ENCODE assay signal across 14 cellular contexts in the genomic region with DNA sequence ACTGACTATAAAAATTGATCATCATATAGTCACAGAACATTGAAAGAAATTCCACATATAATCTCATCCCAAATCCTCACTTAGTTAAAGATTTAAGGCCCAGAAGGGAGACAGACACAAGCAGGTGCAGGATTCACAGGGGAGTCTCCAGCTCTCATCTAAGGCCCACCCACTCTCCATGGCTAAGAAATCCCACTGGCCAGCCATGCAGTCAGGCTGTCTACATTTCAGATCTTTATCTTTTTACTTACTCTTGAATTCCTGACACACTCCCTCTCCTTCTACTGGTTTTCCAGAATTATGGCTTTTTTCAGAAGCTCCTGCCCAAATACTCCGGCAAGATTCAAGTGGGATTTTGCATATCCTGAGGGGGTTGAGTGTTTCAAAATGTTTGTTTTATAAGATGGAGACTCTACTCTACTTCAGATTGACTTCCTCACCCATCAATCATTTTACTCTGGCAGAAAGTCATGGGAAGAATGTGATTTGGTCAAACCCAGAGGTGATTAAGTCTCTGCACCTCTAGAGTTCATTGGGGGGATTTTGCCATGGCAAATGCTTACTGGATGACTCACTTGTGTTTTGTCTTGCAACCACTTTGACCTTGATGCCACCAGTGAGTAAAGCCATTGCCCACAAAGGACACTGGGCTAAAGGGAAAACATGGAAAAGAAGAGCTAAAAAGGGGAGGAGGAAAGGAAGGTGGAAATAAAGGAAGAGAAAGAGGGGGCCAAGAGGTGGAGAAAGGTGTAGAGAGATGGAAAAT.
DNase-seq lines count a peak whose midpoint lies in the region; ATAC-seq and TF ChIP-seq lines count a peak whose summit lies in the region.
"Had no signal": no experiment of that assay in that cellular context is flagged by ENCODE, and none has a peak within 500 bp of the region (broad histone marks: within the 10 kb centered on the region; RNA-seq: fewer than 3 reads in every experiment).

No MANE protein-coding gene starts in this region.

- H3K4me1 ChIP-seq in GM23338 (ENCODE audit: insufficient read depth) (peaks cover 9% of the 10 kb centered on the region; the same call in 1 of the 2 replicates), NT2/D1 (ENCODE audit: insufficient read depth, insufficient read length) (no peaks in the 10 kb centered on the region), aorta (ENCODE audit: control insufficient read depth in 1 of 2, insufficient read depth in 2 of 2, low read length in 2 of 2) (no peaks in the 10 kb centered on the region), stomach (no peaks in the 10 kb centered on the region)

- no peak overlapping the region for H3K9ac ChIP-seq in NT2/D1 (ENCODE audit: insufficient read length, low read depth)

- no peak overlapping the region for H3K27ac ChIP-seq in GM23338 (ENCODE audit: low read depth)
- H3K27ac ChIP-seq in aorta (ENCODE audit: low read depth in 1 of 2, low read length in 2 of 2) = no peak overlapping the region
- H3K27ac ChIP-seq in stomach = no peak overlapping the region
- H3K27ac ChIP-seq: cardiac muscle cell had no signal

- H3K27ac Mint-ChIP-seq in GM23338 (0 out of 2 replicates have a peak overlapping the region, but pooled peaks have one; percentile 27), progenitor cell of endocrine pancreas (peak overlapping the region; percentile 63)
- H3K27ac Mint-ChIP-seq: activated naive CD4-positive, alpha-beta T cell treated with anti-CD3 and anti-CD28 coated beads, Interleukin-2, amount 10 ng/mL, durations not matched to agents 7 days and 5 days; CD4-positive, alpha-beta T cell had no signal

- peak overlapping the region; percentile 76 for H2AFZ ChIP-seq in GM23338

- no peaks in the 10 kb centered on the region for H3F3A ChIP-seq in GM23338 (replicated peaks; ENCODE audit: low read depth)

- no peak overlapping the region for H3K4me3 Mint-ChIP-seq in GM23338
- no peak overlapping the region for H3K4me3 Mint-ChIP-seq in progenitor cell of endocrine pancreas (ENCODE audit: low read depth)
- H3K4me3 Mint-ChIP-seq: activated naive CD4-positive, alpha-beta T cell treated with anti-CD3 and anti-CD28 coated beads, Interleukin-2, amount 10 ng/mL, durations not matched to agents 7 days and 5 days; CD4-positive, alpha-beta T cell had no signal

- H3K36me3 ChIP-seq in GM23338 (ENCODE audit: insufficient read depth) = no peaks in the 10 kb centered on the region
- no peaks in the 10 kb centered on the region for H3K36me3 ChIP-seq in NT2/D1 (ENCODE audit: insufficient read depth, insufficient read length, low read length)
- H3K36me3 ChIP-seq in aorta (ENCODE audit: control insufficient read depth in 1 of 2, insufficient read depth in 2 of 2, low read length in 1 of 2) = no peaks in the 10 kb centered on the region
- H3K36me3 ChIP-seq in stomach = no peaks in the 10 kb centered on the region
- H3K36me3 ChIP-seq: cardiac muscle cell had no signal

- H3K27me3 ChIP-seq in GM23338 (ENCODE audit: insufficient read depth) (no peaks in the 10 kb centered on the region), NT2/D1 (ENCODE audit: insufficient read depth, insufficient read length) (no peaks in the 10 kb centered on the region), aorta (ENCODE audit: control insufficient read depth in 1 of 2, insufficient read depth in 2 of 2, low read length in 1 of 2) (no peaks in the 10 kb centered on the region), stomach (no peaks in the 10 kb centered on the region)
- H3K27me3 ChIP-seq: cardiac muscle cell had no signal

- H3K4me2 ChIP-seq in GM23338 = no peak overlapping the region

- peak; percentile 9 for DNase-seq in GM23338 (ENCODE audit: low spot score)
- DNase-seq in NT2/D1 (ENCODE audit: low read depth, low spot score) = peak; percentile 44
- DNase-seq in epithelial cell of proximal tubule (ENCODE audit: low read depth) = peak; percentile 74
- DNase-seq in progenitor cell of endocrine pancreas (ENCODE audit: low spot score, unreplicated experiment) = no peak
- no peak for DNase-seq in aorta
- DNase-seq in stomach = no peak
- no peak for DNase-seq in stimulated activated CD4-positive, alpha-beta T cell treated with anti-CD3 and anti-CD28 coated beads, Interleukin-2, amount 100 ng/mL, for 24 hours
- DNase-seq: activated CD4-positive, CD25-positive, alpha-beta regulatory T cell; activated naive CD4-positive, alpha-beta T cell treated with anti-CD3 and anti-CD28 coated beads, Interleukin-2, amount 10 ng/mL, durations not matched to agents 7 days and 5 days; CD4-positive, alpha-beta T cell; left cardiac atrium; NCI-H1092; posterior cingulate gyrus had no signal

- H4K20me1 ChIP-seq in GM23338 (replicated peaks; ENCODE audit: insufficient read depth) = no peaks in the 10 kb centered on the region

- no peaks in the 10 kb centered on the region for H3K36me3 Mint-ChIP-seq in GM23338 (ENCODE audit: low read depth)
- H3K36me3 Mint-ChIP-seq in progenitor cell of endocrine pancreas (ENCODE audit: insufficient read depth) = no peaks in the 10 kb centered on the region
- H3K36me3 Mint-ChIP-seq: activated naive CD4-positive, alpha-beta T cell treated with anti-CD3 and anti-CD28 coated beads, Interleukin-2, amount 10 ng/mL, durations not matched to agents 7 days and 5 days had no signal

- TF ChIP-seq CTCF in GM23338 (conservative IDR thresholded peaks at IDR 0.05; ENCODE audit: low read depth in 2 of 2) (no peak), epithelial cell of proximal tubule (conservative IDR thresholded peaks at IDR 0.05; ENCODE audit: low read depth, low read length) (no peak), progenitor cell of endocrine pancreas (IDR thresholded peaks at IDR 0.05; ENCODE audit: unreplicated experiment) (no peak), stomach (IDR thresholded peaks at IDR 0.05) (no peak)

- H3K9me3 ChIP-seq in NT2/D1 (ENCODE audit: insufficient read depth, low read length) (peaks cover 21% of the 10 kb centered on the region), aorta (ENCODE audit: control insufficient read depth, low read length) (peaks cover 2% of the 10 kb centered on the region), stomach (no peaks in the 10 kb centered on the region)

- WGBS in aorta, 2 donors = 62 to 82% methylated on average over 1 of the region's 1 CpG
- WGBS in stomach, 5 donors = 63 to 83% (median 72%) methylated on average over 1 of the region's 1 CpG

- peaks cover 5% of the 10 kb centered on the region; the same call in 1 of the 2 replicates for H3K9me2 ChIP-seq in GM23338 (ENCODE audit: insufficient read depth)

- no peaks in the 10 kb centered on the region for H3K79me2 ChIP-seq in GM23338 (replicated peaks; ENCODE audit: insufficient read depth)

- H3K9me3 Mint-ChIP-seq in GM23338 (no peaks in the 10 kb centered on the region; the same call in 2 of the 3 replicates), progenitor cell of endocrine pancreas (ENCODE audit: low read depth) (no peaks in the 10 kb centered on the region)
- H3K9me3 Mint-ChIP-seq: activated naive CD4-positive, alpha-beta T cell treated with anti-CD3 and anti-CD28 coated beads, Interleukin-2, amount 10 ng/mL, durations not matched to agents 7 days and 5 days; CD4-positive, alpha-beta T cell had no signal

- intact Hi-C loops in aorta (cut with DNase I) (no loop called here), stomach (cut with DNase I; ENCODE audit: low total_unique reads) (no loop called here)

- H3K4me1 Mint-ChIP-seq in GM23338 (peaks cover 10% of the 10 kb centered on the region; the same call in 2 of the 3 replicates), progenitor cell of endocrine pancreas (ENCODE audit: low read depth) (peaks cover 8% of the 10 kb centered on the region)
- H3K4me1 Mint-ChIP-seq: activated naive CD4-positive, alpha-beta T cell treated with anti-CD3 and anti-CD28 coated beads, Interleukin-2, amount 10 ng/mL, durations not matched to agents 7 days and 5 days had no signal

- H3K4me3 ChIP-seq in GM23338 (no peak overlapping the region), NT2/D1 (ENCODE audit: insufficient read length, low read depth) (no peak overlapping the region), epithelial cell of proximal tubule (ENCODE audit: low read depth, low read length) (no peak overlapping the region), aorta (ENCODE audit: low read length in 2 of 2) (no peak overlapping the region), stomach (no peak overlapping the region)
- H3K4me3 ChIP-seq: cardiac muscle cell had no signal

- no peaks in the 10 kb centered on the region for H3K27me3 Mint-ChIP-seq in GM23338 (ENCODE audit: insufficient read depth, low read depth, poor library complexity)
- peaks cover 22% of the 10 kb centered on the region for H3K27me3 Mint-ChIP-seq in progenitor cell of endocrine pancreas
- H3K27me3 Mint-ChIP-seq: activated naive CD4-positive, alpha-beta T cell treated with anti-CD3 and anti-CD28 coated beads, Interleukin-2, amount 10 ng/mL, durations not matched to agents 7 days and 5 days; CD4-positive, alpha-beta T cell had no signal

- no peak for ATAC-seq in GM23338
- no peak for ATAC-seq in aorta (ENCODE audit: low FRiP score)
- ATAC-seq: left cardiac atrium had no signal

- no peak for TF ChIP-seq POLR2A in stomach (IDR thresholded peaks at IDR 0.05)

- no peak for TF ChIP-seq EP300 in stomach (IDR thresholded peaks at IDR 0.05)

TF ChIP-seq in GM23338, 12 proteins besides CTCF, POLR2A, EP300 and RAD21 (continues in another document):
- TF ChIP-seq STAT1 (IDR thresholded peaks at IDR 0.05; ENCODE audit: unreplicated experiment) (no peak), ZNF331 (CRISPR knock-in tag; IDR thresholded peaks at IDR 0.05; ENCODE audit: low read depth) (no peak), NANOG (IDR thresholded peaks at IDR 0.05; ENCODE audit: borderline replicate concordance) (no peak)

Comparison
In these comparisons a context has a peak if more than half of its experiments do, and no peak if none do; other contexts are left out.
1. DNase-seq: peak in GM23338 (single experiment), NT2/D1 (single experiment) and epithelial cell of proximal tubule (single experiment); none in progenitor cell of endocrine pancreas (single experiment), aorta (0 of 2), stomach (single experiment) and stimulated activated CD4-positive, alpha-beta T cell treated with anti-CD3 and anti-CD28 coated beads, Interleukin-2, amount 100 ng/mL, for 24 hours (0 of 2).